25 cellular contexts compared by ENCODE assay signal in the genomic region with DNA sequence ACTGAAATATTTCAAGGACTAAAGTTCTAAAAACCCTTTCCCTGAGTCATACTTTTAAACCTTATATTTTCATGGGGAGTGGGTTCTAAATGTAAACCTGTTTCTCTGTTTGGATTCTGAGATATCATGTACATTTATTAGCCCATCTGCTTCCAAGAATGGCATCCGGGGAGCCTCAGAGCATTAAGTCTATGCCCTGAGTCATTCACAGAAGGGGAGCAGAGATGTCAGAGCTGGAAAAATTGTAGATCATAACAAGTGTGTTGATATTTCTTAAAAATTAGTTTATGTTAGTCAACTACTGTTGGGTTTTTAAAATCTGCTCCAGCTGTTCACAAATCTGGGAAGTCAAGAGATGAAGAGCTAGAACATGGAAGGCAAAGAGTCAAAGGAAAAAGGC.
"Had no signal": no experiment of that assay in that cellular context is flagged by ENCODE, and none has a peak within 500 bp of the region (broad histone marks: within the 10 kb centered on the region; RNA-seq: fewer than 3 reads in every experiment).

No MANE protein-coding gene starts in this region.

- H3K9ac ChIP-seq: neural progenitor cell had no signal

- H3K9me3 ChIP-seq: left ventricle myocardium inferior, ovary, right atrium auricular region, right lobe of liver, spleen, suprapubic skin, thoracic aorta, tibial artery, upper lobe of right lung had no signal

- H3K27me3 Mint-ChIP-seq: naive B cell; progenitor cell of endocrine pancreas; stimulated activated naive B cell treated with anti-CD40 and anti-IgM and Interleukin-4, amounts not matched to agents 10 μg/mL and 1 μg/mL and 100 μg/mL, for 72 hours had no signal

- H3K4me1 Mint-ChIP-seq: mesothelial cell of epicardium; naive B cell; stimulated activated naive B cell treated with anti-CD40 and anti-IgM and Interleukin-4, amounts not matched to agents 10 μg/mL and 1 μg/mL and 100 μg/mL, for 72 hours had no signal

- H3K9me3 Mint-ChIP-seq: nephron progenitor cell, neural progenitor cell had no signal

- H3K27ac Mint-ChIP-seq: immature natural killer cell; mesothelial cell of epicardium; naive B cell; natural killer cell; nephron progenitor cell; neural progenitor cell; progenitor cell of endocrine pancreas; stimulated activated naive B cell treated with anti-CD40 and anti-IgM and Interleukin-4, amounts not matched to agents 10 μg/mL and 1 μg/mL and 100 μg/mL, for 72 hours had no signal

- H3K4me2 ChIP-seq: neural progenitor cell had no signal

- H3K36me3 Mint-ChIP-seq: immature natural killer cell; mesothelial cell of epicardium; naive B cell; natural killer cell; neural progenitor cell; stimulated activated naive B cell treated with anti-CD40 and anti-IgM and Interleukin-4, amounts not matched to agents 10 μg/mL and 1 μg/mL and 100 μg/mL, for 72 hours had no signal

- H3K4me1 ChIP-seq: left ventricle myocardium inferior, neural progenitor cell, right lobe of liver, suprapubic skin, tibial artery had no signal

- H3K4me3 ChIP-seq: left ventricle myocardium inferior, lung, neural progenitor cell, ovary, right atrium auricular region, right lobe of liver, skin epidermis, spleen, suprapubic skin, thoracic aorta, tibial artery, upper lobe of right lung had no signal

- H3K4me3 Mint-ChIP-seq: mesothelial cell of epicardium; naive B cell; natural killer cell; nephron progenitor cell; neural progenitor cell; stimulated activated naive B cell treated with anti-CD40 and anti-IgM and Interleukin-4, amounts not matched to agents 10 μg/mL and 1 μg/mL and 100 μg/mL, for 72 hours had no signal

- H3K27ac ChIP-seq: left ventricle myocardium inferior, neural progenitor cell, ovary, right atrium auricular region, right lobe of liver, skin epidermis, spleen, suprapubic skin, thoracic aorta, tibial artery, upper lobe of right lung had no signal

- H2AFZ ChIP-seq: neural progenitor cell had no signal

- H3K36me3 ChIP-seq: left ventricle myocardium inferior, neural progenitor cell, ovary, right atrium auricular region, right lobe of liver, spleen, suprapubic skin, thoracic aorta, tibial artery, upper lobe of right lung had no signal

- DNase-seq: hypothalamus; immature natural killer cell; islet precursor cell; left ventricle myocardium inferior; mesendoderm; naive B cell; natural killer cell; nephron progenitor cell; ovary; right lobe of liver; spleen; stimulated activated CD4-positive, alpha-beta T cell treated with anti-CD3 and anti-CD28 coated beads, Interleukin-4, amount 100 ng/mL, for 4 hours; stimulated activated naive B cell treated with anti-CD40 and anti-IgM and Interleukin-4, amounts not matched to agents 10 μg/mL and 1 μg/mL and 100 μg/mL, for 72 hours; stimulated activated naive CD8-positive, alpha-beta T cell treated with anti-CD3 and anti-CD28 coated beads, Interleukin-15, Interleukin-2, amounts not matched to agents 100 U/mL and 50 U/mL, for 24 hours; tibial artery; trophoblast cell; upper lobe of right lung had no signal

- H3K27me3 ChIP-seq: neural progenitor cell, ovary, right atrium auricular region, right lobe of liver, spleen, suprapubic skin, tibial artery, upper lobe of right lung had no signal

- ATAC-seq: natural killer cell; right lobe of liver; stimulated activated naive B cell treated with anti-CD40 and anti-IgM and Interleukin-4, amounts not matched to agents 10 μg/mL and 1 μg/mL and 100 μg/mL, for 72 hours; stimulated activated naive CD8-positive, alpha-beta T cell treated with anti-CD3 and anti-CD28 coated beads, Interleukin-15, Interleukin-2, amounts not matched to agents 100 U/mL and 50 U/mL, for 24 hours had no signal
